ENCODE assay signal across 8 cellular contexts in genomic region chr14:39265741-39266588, GRCh38. TPM values are rescaled to one million over a fixed set of nuclear protein-coding genes. Genes with fewer than 3 reads are reported as not detected.
A peak's percentile ranks its signal among the peaks of the same experiment; 100 is the strongest.
DNase-seq lines count a peak whose midpoint lies in the region; ATAC-seq, FAIRE-seq and TF ChIP-seq lines count a peak whose summit lies in the region.

No MANE protein-coding gene starts in this region.

- H3K4me1 ChIP-seq in NT2/D1 (ENCODE audit: insufficient read depth, insufficient read length) (no peaks in the 10 kb centered on the region), lung (ENCODE audit: control insufficient read depth in 2 of 2, insufficient read depth in 2 of 2, low read length in 2 of 2) (peaks cover 2 to 7% of the 10 kb centered on the region in 2 donors), thymus (ENCODE audit: control insufficient read depth, insufficient read depth, low read length) (peaks cover 5% of the 10 kb centered on the region)

- H3K27me3 Mint-ChIP-seq in chondrocyte (ENCODE audit: low read depth) = no peaks in the 10 kb centered on the region

- peak overlapping the region; percentile 64 for H3K4me3 ChIP-seq in NT2/D1 (ENCODE audit: insufficient read length, low read depth)
- peak overlapping the region; percentile 97 for H3K4me3 ChIP-seq in lung
- H3K4me3 ChIP-seq in thymus (ENCODE audit: low read length) = peak overlapping the region; percentile 93

- H3K4me3 Mint-ChIP-seq in chondrocyte (ENCODE audit: unreplicated experiment) = peak overlapping the region; percentile 86

- H3K27ac ChIP-seq in 22Rv1 = peak overlapping the region; percentile 98
- H3K27ac ChIP-seq in lung (ENCODE audit: low read depth in 1 of 2, low read length in 1 of 2) = peak overlapping the region; percentile 96 to 100
- H3K27ac ChIP-seq in thymus (ENCODE audit: low read depth) = peak overlapping the region; percentile 97

- peaks cover 45% of the 10 kb centered on the region for H3K4me1 Mint-ChIP-seq in chondrocyte (ENCODE audit: low read depth)

- H3K9me3 ChIP-seq in NT2/D1 (ENCODE audit: insufficient read depth, low read length) (peaks cover under 1% of the 10 kb centered on the region; the same call in 1 of the 2 replicates), lung (ENCODE audit: control insufficient read depth in 2 of 2, insufficient read depth in 1 of 2, low read length in 1 of 2) (no peaks in the 10 kb centered on the region), thymus (ENCODE audit: control insufficient read depth) (peaks cover 1% of the 10 kb centered on the region)

- H3K27me3 ChIP-seq in NT2/D1 (ENCODE audit: insufficient read depth, insufficient read length) (no peaks in the 10 kb centered on the region), lung (ENCODE audit: control insufficient read depth, insufficient read depth) (no peaks in the 10 kb centered on the region), thymus (ENCODE audit: control insufficient read depth, insufficient read depth) (no peaks in the 10 kb centered on the region)

- DNase-seq in GM12892 (ENCODE audit: insufficient read length) (no peak), NT2/D1 (ENCODE audit: low read depth, low spot score) (no peak), chondrocyte (ENCODE audit: low spot score) (no peak), lung (ENCODE audit: low spot score) (no peak), SK-N-DZ (ENCODE audit: low spot score) (no peak)

- peak; percentile 73 for FAIRE-seq in GM12892 (lab: Jason Lieb, UNC)

- H3K9me3 Mint-ChIP-seq in chondrocyte (ENCODE audit: low read depth) = peaks cover 5% of the 10 kb centered on the region

- TF ChIP-seq POLR2A in GM12892 (IDR thresholded peaks at IDR 0.05; ENCODE audit: low read depth, low read length) = no peak

- 4 to 9% methylated on average over 18 of the region's 18 CpGs for WGBS in lung, 2 donors
- 19% methylated on average over 18 of the region's 18 CpGs for WGBS in thymus

- peak overlapping the region; percentile 98 for H3K27ac Mint-ChIP-seq in chondrocyte (ENCODE audit: unreplicated experiment)

- TF ChIP-seq CTCF in 22Rv1 (IDR thresholded peaks at IDR 0.05) = no peak
- TF ChIP-seq CTCF in chondrocyte (IDR thresholded peaks at IDR 0.05) = no peak
- TF ChIP-seq CTCF in lung (IDR thresholded peaks at IDR 0.05; ENCODE audit: control extremely low read depth, extremely low read depth) = no peak

- peak overlapping the region; percentile 87 for H3K9ac ChIP-seq in NT2/D1 (ENCODE audit: insufficient read length, low read depth)

- no peaks in the 10 kb centered on the region for H3K36me3 Mint-ChIP-seq in chondrocyte (ENCODE audit: low read depth)

- no peaks in the 10 kb centered on the region for H3K36me3 ChIP-seq in NT2/D1 (ENCODE audit: insufficient read depth, insufficient read length, low read length)
- H3K36me3 ChIP-seq in lung (ENCODE audit: control insufficient read depth in 2 of 2, insufficient read depth in 2 of 2, low read length in 2 of 2) = no peaks in the 10 kb centered on the region
- no peaks in the 10 kb centered on the region for H3K36me3 ChIP-seq in thymus (ENCODE audit: control insufficient read depth, insufficient read depth)

- ATAC-seq in lung (ENCODE audit: insufficient read depth, low FRiP score) = no peak
- no peak for ATAC-seq in HG02571 (IDR thresholded peaks at IDR 0.05; ENCODE audit: unreplicated experiment)

RNA-seq across cellular contexts. Expression of gene MIA2, which starts 32.2 kb away (rescaled TPM):
- 10.5 TPM for polyA plus RNA-seq in GM12892 (2012; ENCODE audit: missing spikeins)
- total RNA-seq in chondrocyte (23.0 to 27.3 TPM (median 26.6 TPM) in 3 replicates), lung (10 to 100 TPM; 27.7 to 28.9 TPM)
- polyA plus RNA-seq in lung (10 to 100 TPM; 24.9 to 32.2 TPM), thymus (41.2 TPM)
- 10.0 and 10.3 TPM in 2 replicates for polyA plus RNA-seq in SK-N-DZ (2014; cell fraction: cytosol; rRNA removed)
- polyA plus RNA-seq in SK-N-DZ (2014; cell fraction: nucleus; rRNA removed) = 6.5 and 8.6 TPM in 2 replicates
